29 cellular contexts compared by ENCODE assay signal in the genomic region with DNA sequence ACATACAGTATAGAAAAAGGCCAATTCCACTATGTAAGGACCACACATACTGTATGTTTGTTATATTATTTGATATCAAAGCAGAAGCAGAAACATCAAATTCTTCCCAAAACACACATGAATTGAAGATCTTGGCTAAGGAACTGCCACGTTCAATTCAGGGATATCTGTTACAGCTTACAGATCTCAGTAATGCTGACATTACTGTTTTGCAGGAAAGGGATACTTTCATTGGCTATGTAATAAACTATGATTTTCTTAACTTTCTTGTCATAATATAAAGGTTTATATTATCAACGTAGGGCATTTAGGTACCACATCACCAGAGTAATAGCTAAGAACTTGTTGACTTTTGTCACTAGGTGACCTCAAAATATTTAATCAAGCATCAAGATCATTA.
"Had no signal": no experiment of that assay in that cellular context is flagged by ENCODE, and none has a peak within 500 bp of the region (broad histone marks: within the 10 kb centered on the region; RNA-seq: fewer than 3 reads in every experiment).

No MANE protein-coding gene starts in this region.

- H3K4me3 ChIP-seq: stomach, suprapubic skin, testis, thoracic aorta, thyroid gland, tibial artery, tibial nerve, transverse colon, upper lobe of left lung, upper lobe of right lung, uterus, vagina had no signal

- H3K27ac ChIP-seq: stomach, suprapubic skin, testis, thoracic aorta, thyroid gland, tibial artery, tibial nerve, transverse colon, upper lobe of left lung, upper lobe of right lung, uterus, vagina had no signal

- H3K4me3 Mint-ChIP-seq: stimulated activated effector memory CD8-positive, alpha-beta T cell treated with anti-CD3 and anti-CD28 coated beads, Interleukin-12 subunit alpha, Interleukin-12 subunit beta, amount 100 ng/mL, for 72 hours; stimulated activated memory B cell treated with anti-CD40 and anti-IgM and Interleukin-4, amounts not matched to agents 10 μg/mL and 1 μg/mL and 100 μg/mL, for 72 hours; stimulated activated naive B cell treated with anti-CD40 and anti-IgM and Interleukin-4, amounts not matched to agents 10 μg/mL and 1 μg/mL and 100 μg/mL, for 72 hours; stimulated activated naive CD8-positive, alpha-beta T cell treated with anti-CD3 and anti-CD28 coated beads, Interleukin-15, amount 100 ng/mL, for 72 hours; stimulated activated naive CD8-positive, alpha-beta T cell treated with anti-CD3 and anti-CD28 coated beads, Interleukin-15, Interleukin-2, amounts not matched to agents 100 ng/mL and 50 ng/mL, for 24 hours; type B pancreatic cell had no signal

- H3K9me3 Mint-ChIP-seq: stimulated activated naive CD8-positive, alpha-beta T cell treated with anti-CD3 and anti-CD28 coated beads, Interleukin-15, amount 100 ng/mL, for 72 hours; type B pancreatic cell had no signal

- H3K27me3 ChIP-seq: stomach, suprapubic skin, testis, thyroid gland, tibial artery, tibial nerve, transverse colon, upper lobe of left lung, upper lobe of right lung, uterus, vagina had no signal

- H3K36me3 ChIP-seq: stomach, suprapubic skin, thoracic aorta, thyroid gland, tibial artery, tibial nerve, transverse colon, upper lobe of left lung, upper lobe of right lung, uterus, vagina had no signal

- H3K27ac Mint-ChIP-seq: stimulated activated effector memory CD8-positive, alpha-beta T cell treated with anti-CD3 and anti-CD28 coated beads, Interleukin-12 subunit alpha, Interleukin-12 subunit beta, amount 100 ng/mL, for 72 hours; stimulated activated memory B cell treated with anti-CD40 and anti-IgM and Interleukin-4, amounts not matched to agents 10 μg/mL and 1 μg/mL and 100 μg/mL, for 72 hours; stimulated activated naive B cell treated with anti-CD40 and anti-IgM and Interleukin-4, amounts not matched to agents 10 μg/mL and 1 μg/mL and 100 μg/mL, for 72 hours; stimulated activated naive CD8-positive, alpha-beta T cell treated with anti-CD3 and anti-CD28 coated beads, Interleukin-15, Interleukin-2, amounts not matched to agents 100 ng/mL and 50 ng/mL, for 24 hours; type B pancreatic cell had no signal

- DNase-seq: stimulated activated CD4-positive, alpha-beta T cell treated with anti-CD3 and anti-CD28 coated beads, Interleukin-2, amount 100 ng/mL, for 48 hours; stimulated activated CD4-positive, alpha-beta T cell treated with anti-CD3 and anti-CD28 coated beads, Interleukin-4, amount 100 ng/mL, for 1 hour; stimulated activated CD4-positive, alpha-beta T cell treated with anti-CD3 and anti-CD28 coated beads, Interleukin-4, amount 100 ng/mL, for 24 hours; stimulated activated CD4-positive, alpha-beta T cell treated with anti-CD3 and anti-CD28 coated beads, Interleukin-4, amount 100 ng/mL, for 4 hours; stimulated activated CD8-positive, alpha-beta memory T cell treated with anti-CD3 and anti-CD28 coated beads, Interleukin-4, amount 100 ng/mL, for 48 hours; stimulated activated naive B cell treated with anti-CD40 and anti-IgM and Interleukin-4, amounts not matched to agents 10 μg/mL and 1 μg/mL and 100 μg/mL, for 72 hours; stimulated activated naive CD4-positive, alpha-beta T cell; stimulated activated naive CD4-positive, alpha-beta T cell treated with Interleukin-2 at 50 U/mL for 16 hours; stimulated activated naive CD8-positive, alpha-beta T cell treated with anti-CD3 and anti-CD28 coated beads, Interleukin-15, amount 100 ng/mL, for 72 hours; stimulated activated naive CD8-positive, alpha-beta T cell treated with anti-CD3 and anti-CD28 coated beads, Interleukin-15, Interleukin-2, amounts not matched to agents 100 U/mL and 50 U/mL, for 24 hours; stomach; substantia nigra; testis; thyroid gland; tibial artery; transverse colon; trophoblast cell; upper lobe of left lung; upper lobe of right lung; uterus had no signal

- H3K4me1 ChIP-seq: stomach, suprapubic skin, testis, thyroid gland, tibial artery, tibial nerve, transverse colon, upper lobe of left lung, upper lobe of right lung, uterus, vagina had no signal

- H3K9me3 ChIP-seq: stomach, suprapubic skin, testis, thoracic aorta, thyroid gland, tibial artery, tibial nerve, transverse colon, upper lobe of left lung, upper lobe of right lung, uterus, vagina had no signal

- H3K27me3 Mint-ChIP-seq: stimulated activated memory B cell treated with anti-CD40 and anti-IgM and Interleukin-4, amounts not matched to agents 10 μg/mL and 1 μg/mL and 100 μg/mL, for 72 hours; stimulated activated naive B cell treated with anti-CD40 and anti-IgM and Interleukin-4, amounts not matched to agents 10 μg/mL and 1 μg/mL and 100 μg/mL, for 72 hours; stimulated activated naive CD8-positive, alpha-beta T cell treated with anti-CD3 and anti-CD28 coated beads, Interleukin-15, amount 100 ng/mL, for 72 hours had no signal

- ATAC-seq: stimulated activated effector memory CD8-positive, alpha-beta T cell treated with anti-CD3 and anti-CD28 coated beads, Interleukin-12 subunit alpha, Interleukin-12 subunit beta, amount 100 ng/mL, for 72 hours; stimulated activated memory B cell treated with anti-CD40 and anti-IgM and Interleukin-4, amounts not matched to agents 10 μg/mL and 1 μg/mL and 100 μg/mL, for 72 hours; stimulated activated naive B cell treated with anti-CD40 and anti-IgM and Interleukin-4, amounts not matched to agents 10 μg/mL and 1 μg/mL and 100 μg/mL, for 72 hours; stimulated activated naive CD8-positive, alpha-beta T cell treated with anti-CD3 and anti-CD28 coated beads, Interleukin-15, amount 100 ng/mL, for 72 hours; stimulated activated naive CD8-positive, alpha-beta T cell treated with anti-CD3 and anti-CD28 coated beads, Interleukin-15, Interleukin-2, amounts not matched to agents 100 U/mL and 50 U/mL, for 24 hours; upper lobe of right lung had no signal

- H3K36me3 Mint-ChIP-seq: stimulated activated effector memory CD8-positive, alpha-beta T cell treated with anti-CD3 and anti-CD28 coated beads, Interleukin-12 subunit alpha, Interleukin-12 subunit beta, amount 100 ng/mL, for 72 hours; stimulated activated memory B cell treated with anti-CD40 and anti-IgM and Interleukin-4, amounts not matched to agents 10 μg/mL and 1 μg/mL and 100 μg/mL, for 72 hours; stimulated activated naive B cell treated with anti-CD40 and anti-IgM and Interleukin-4, amounts not matched to agents 10 μg/mL and 1 μg/mL and 100 μg/mL, for 72 hours; type B pancreatic cell had no signal

- H3K4me1 Mint-ChIP-seq: stimulated activated effector memory CD8-positive, alpha-beta T cell treated with anti-CD3 and anti-CD28 coated beads, Interleukin-12 subunit alpha, Interleukin-12 subunit beta, amount 100 ng/mL, for 72 hours; stimulated activated memory B cell treated with anti-CD40 and anti-IgM and Interleukin-4, amounts not matched to agents 10 μg/mL and 1 μg/mL and 100 μg/mL, for 72 hours; stimulated activated naive B cell treated with anti-CD40 and anti-IgM and Interleukin-4, amounts not matched to agents 10 μg/mL and 1 μg/mL and 100 μg/mL, for 72 hours; stimulated activated naive CD8-positive, alpha-beta T cell treated with anti-CD3 and anti-CD28 coated beads, Interleukin-15, amount 100 ng/mL, for 72 hours had no signal

- FAIRE-seq: urothelium cell line had no signal
